In the genomic region with DNA sequence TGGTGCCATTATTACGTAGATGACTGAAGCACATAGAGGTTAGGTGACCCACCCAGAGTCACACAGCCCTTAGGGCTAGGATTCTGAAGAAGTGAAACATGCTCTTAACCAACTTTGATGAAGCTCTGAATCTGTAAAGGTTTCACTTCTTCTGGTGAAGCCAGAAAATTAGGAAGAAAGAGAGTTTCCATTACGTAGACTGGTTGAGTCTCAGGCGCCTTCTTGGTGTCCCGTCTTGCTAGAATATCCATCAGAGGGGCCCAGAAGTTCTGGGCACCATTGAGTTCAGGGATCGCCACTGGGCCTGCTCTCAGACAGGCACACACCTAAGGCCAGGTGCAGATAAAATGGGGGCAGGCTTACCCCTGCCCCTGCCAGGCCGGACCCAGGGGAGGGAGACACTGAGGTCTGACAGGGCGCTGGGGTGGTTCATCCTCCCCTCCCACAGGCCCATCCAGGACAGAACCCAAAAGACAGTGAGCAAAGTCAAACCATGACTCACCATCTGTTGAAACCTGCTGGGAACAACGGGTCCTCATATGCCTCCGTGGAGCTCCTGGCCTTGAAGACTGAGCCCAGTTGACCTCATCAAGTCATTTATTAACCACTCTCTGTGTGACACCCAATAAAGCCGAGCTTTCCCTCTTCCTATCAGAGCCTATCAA, we compare ENCODE assay signal across 11 cellular contexts. TPM values are rescaled to one million over a fixed set of nuclear protein-coding genes. Genes with fewer than 3 reads are reported as not detected.
DNase-seq lines count a peak whose midpoint lies in the region; ATAC-seq lines count a peak whose summit lies in the region.
"Had no signal": no experiment of that assay in that cellular context is flagged by ENCODE, and none has a peak within 500 bp of the region (broad histone marks: within the 10 kb centered on the region; RNA-seq: fewer than 3 reads in every experiment).

No MANE protein-coding gene starts in this region.

- H3K27ac Mint-ChIP-seq in activated T-helper 2 cell treated with anti-CD3 and anti-CD28 coated beads, Interferon-gamma antibody, Interleukin-2, Interleukin-4, amounts not matched to agents 10 μg/mL and 5 μg/mL and 100 μg/mL, durations not matched to agents 14 hours and 24 hours and 36 hours = no peak overlapping the region
- no peak overlapping the region for H3K27ac Mint-ChIP-seq in activated CD4-positive, alpha-beta memory T cell treated with anti-CD3 and anti-CD28 coated beads for 36 hours
- H3K27ac Mint-ChIP-seq: nephron had no signal

- CTCF ChIA-PET in activated CD4-positive, alpha-beta memory T cell treated with anti-CD3 and anti-CD28 coated beads for 36 hours (lab: Charles Lee) = interaction anchor here (1.4 kb wide), 1 partner anchor 45 kb away, joined by 4 read pairs; no protein-coding TSS in a partner anchor

- H3K4me1 Mint-ChIP-seq in activated T-helper 2 cell treated with anti-CD3 and anti-CD28 coated beads, Interferon-gamma antibody, Interleukin-2, Interleukin-4, amounts not matched to agents 10 μg/mL and 5 μg/mL and 100 μg/mL, durations not matched to agents 14 hours and 24 hours and 36 hours (ENCODE audit: low read depth) = no peaks in the 10 kb centered on the region
- H3K4me1 Mint-ChIP-seq in activated CD4-positive, alpha-beta memory T cell treated with anti-CD3 and anti-CD28 coated beads for 36 hours (ENCODE audit: low read depth) = no peaks in the 10 kb centered on the region
- H3K4me1 Mint-ChIP-seq: nephron had no signal

- H3K36me3 Mint-ChIP-seq in activated T-helper 2 cell treated with anti-CD3 and anti-CD28 coated beads, Interferon-gamma antibody, Interleukin-2, Interleukin-4, amounts not matched to agents 10 μg/mL and 5 μg/mL and 100 μg/mL, durations not matched to agents 14 hours and 24 hours and 36 hours (ENCODE audit: low read depth) = no peaks in the 10 kb centered on the region
- H3K36me3 Mint-ChIP-seq in activated CD4-positive, alpha-beta memory T cell treated with anti-CD3 and anti-CD28 coated beads for 36 hours = no peaks in the 10 kb centered on the region

- POLR2A ChIA-PET in activated CD4-positive, alpha-beta memory T cell treated with anti-CD3 and anti-CD28 coated beads for 36 hours (lab: Charles Lee) = no interaction called here

- no peaks in the 10 kb centered on the region for H3K27me3 Mint-ChIP-seq in activated T-helper 2 cell treated with anti-CD3 and anti-CD28 coated beads, Interferon-gamma antibody, Interleukin-2, Interleukin-4, amounts not matched to agents 10 μg/mL and 5 μg/mL and 100 μg/mL, durations not matched to agents 14 hours and 24 hours and 36 hours (ENCODE audit: low read depth)
- H3K27me3 Mint-ChIP-seq in activated CD4-positive, alpha-beta memory T cell treated with anti-CD3 and anti-CD28 coated beads for 36 hours = peaks cover 5% of the 10 kb centered on the region

- peak; percentile 83 for ATAC-seq in GM19023 (IDR thresholded peaks at IDR 0.05; ENCODE audit: unreplicated experiment)
- ATAC-seq in HG02798 (IDR thresholded peaks at IDR 0.05; ENCODE audit: poor library complexity, unreplicated experiment) = peak; percentile 91
- no peak for ATAC-seq in Right ventricle myocardium inferior
- ATAC-seq: activated T-cell treated with anti-CD3 and anti-CD28 coated beads, Interleukin-2, amount 50 U/mL, for 4 hours; stimulated activated naive CD8-positive, alpha-beta T cell treated with anti-CD3 and anti-CD28 coated beads, Interleukin-15, Interleukin-2, amounts not matched to agents 100 U/mL and 50 U/mL, for 24 hours had no signal

- H3K9me3 Mint-ChIP-seq in activated T-helper 2 cell treated with anti-CD3 and anti-CD28 coated beads, Interferon-gamma antibody, Interleukin-2, Interleukin-4, amounts not matched to agents 10 μg/mL and 5 μg/mL and 100 μg/mL, durations not matched to agents 14 hours and 24 hours and 36 hours = no peaks in the 10 kb centered on the region
- H3K9me3 Mint-ChIP-seq in activated CD4-positive, alpha-beta memory T cell treated with anti-CD3 and anti-CD28 coated beads for 36 hours = no peaks in the 10 kb centered on the region
- H3K9me3 Mint-ChIP-seq: activated T-cell treated with anti-CD3 and anti-CD28 coated beads, Interleukin-2, amount 50 U/mL, for 4 hours had no signal

- intact Hi-C loops in Right ventricle myocardium inferior (cut with DNase I) = loop anchor here (5.0 kb wide), 2 partner anchors 60 to 145 kb away; no protein-coding TSS in a partner anchor
- intact Hi-C loops in activated T-helper 2 cell treated with anti-CD3 and anti-CD28 coated beads, Interferon-gamma antibody, Interleukin-2, Interleukin-4, amounts not matched to agents 10 μg/mL and 5 μg/mL and 100 μg/mL, durations not matched to agents 14 hours and 24 hours and 36 hours (cut with micrococcal nuclease) = no loop called here
- intact Hi-C loops in activated CD4-positive, alpha-beta memory T cell treated with anti-CD3 and anti-CD28 coated beads for 36 hours (cut with micrococcal nuclease) = no loop called here

- DNase-seq in NOMO-1 (lab: John Stamatoyannopoulos, UW; ENCODE audit: unreplicated experiment in 2 of 2) (peak; percentile 30 to 79), putamen (ENCODE audit: low spot score) (peak; percentile 9), nucleus accumbens (lab: John Stamatoyannopoulos, UW) (no peak), Right ventricle myocardium inferior (ENCODE audit: missing footprints) (no peak)
- DNase-seq in activated T-helper 2 cell treated with anti-CD3 and anti-CD28 coated beads, Interferon-gamma antibody, Interleukin-2, Interleukin-4, amounts not matched to agents 10 μg/mL and 5 μg/mL and 100 μg/mL, durations not matched to agents 14 hours and 24 hours and 36 hours (ENCODE audit: low spot score) = no peak
- no peak for DNase-seq in activated CD4-positive, alpha-beta memory T cell treated with anti-CD3 and anti-CD28 coated beads for 36 hours
- DNase-seq: activated T-cell treated with anti-CD3 and anti-CD28 coated beads, Interleukin-2, amount 50 U/mL, for 4 hours; stimulated activated naive CD8-positive, alpha-beta T cell treated with anti-CD3 and anti-CD28 coated beads, Interleukin-15, Interleukin-2, amounts not matched to agents 100 U/mL and 50 U/mL, for 24 hours had no signal

- H3K4me3 Mint-ChIP-seq in activated T-helper 2 cell treated with anti-CD3 and anti-CD28 coated beads, Interferon-gamma antibody, Interleukin-2, Interleukin-4, amounts not matched to agents 10 μg/mL and 5 μg/mL and 100 μg/mL, durations not matched to agents 14 hours and 24 hours and 36 hours (ENCODE audit: low read depth) = no peak overlapping the region
- H3K4me3 Mint-ChIP-seq in activated CD4-positive, alpha-beta memory T cell treated with anti-CD3 and anti-CD28 coated beads for 36 hours = no peak overlapping the region
- H3K4me3 Mint-ChIP-seq: activated T-cell treated with anti-CD3 and anti-CD28 coated beads, Interleukin-2, amount 50 U/mL, for 4 hours; nephron had no signal

RNA-seq across cellular contexts. Expression of gene DRGX, which starts 33.2 kb away (rescaled TPM):
- total RNA-seq in Right ventricle myocardium inferior = not detected
- total RNA-seq in activated T-helper 2 cell treated with anti-CD3 and anti-CD28 coated beads, Interferon-gamma antibody, Interleukin-2, Interleukin-4, amounts not matched to agents 10 μg/mL and 5 μg/mL and 100 μg/mL, durations not matched to agents 14 hours and 24 hours and 36 hours = not detected in 2 replicates
- not detected for total RNA-seq in activated CD4-positive, alpha-beta memory T cell treated with anti-CD3 and anti-CD28 coated beads for 36 hours
- total RNA-seq: activated T-cell treated with anti-CD3 and anti-CD28 coated beads, Interleukin-2, amount 50 U/mL, for 4 hours had no signal

Comparison
In these comparisons a context has a peak if more than half of its experiments do, and no peak if none do; other contexts are left out.
1. DNase-seq: peak in NOMO-1 (2 of 2) and putamen (single experiment); none in nucleus accumbens (0 of 56), Right ventricle myocardium inferior (single experiment), activated T-helper 2 cell treated with anti-CD3 and anti-CD28 coated beads, Interferon-gamma antibody, Interleukin-2, Interleukin-4, amounts not matched to agents 10 μg/mL and 5 μg/mL and 100 μg/mL, durations not matched to agents 14 hours and 24 hours and 36 hours (single experiment) and activated CD4-positive, alpha-beta memory T cell treated with anti-CD3 and anti-CD28 coated beads for 36 hours (single experiment).